ENCODE assay signal across 9 cellular contexts in genomic region chr2:3738454-3738853, GRCh38.
DNase-seq lines count a peak whose midpoint lies in the region; ATAC-seq and TF ChIP-seq lines count a peak whose summit lies in the region.
"Had no signal": no experiment of that assay in that cellular context is flagged by ENCODE, and none has a peak within 500 bp of the region (broad histone marks: within the 10 kb centered on the region; RNA-seq: fewer than 3 reads in every experiment).

No MANE protein-coding gene starts in this region.

- in situ Hi-C loops in ACHN (cut with HindIII; ENCODE audit: low pct_ligation_motif_present, low pct_unique_long_range_greater_than_20kb, low sequenced_read_pairs) (no loop called here), GM13976 (cut with MboI; ENCODE audit: low sequenced_read_pairs, unreplicated experiment) (no loop called here)

- TF ChIP-seq CTCF in GM13976 (IDR thresholded peaks at IDR 0.05; ENCODE audit: borderline replicate concordance, control extremely low read depth, extremely low read depth, insufficient read depth, missing control alignments) (no peak), choroid plexus epithelial cell (conservative IDR thresholded peaks at IDR 0.05; ENCODE audit: low read depth, low read length) (peak; percentile 74)

- H3K4me3 ChIP-seq in choroid plexus epithelial cell (ENCODE audit: low read depth, low read length), result no peak overlapping the region

- peak; percentile 69 for DNase-seq in ACHN
- peak; percentile 51 for DNase-seq in GM13976 (ENCODE audit: low spot score)
- peak; percentile 13 for DNase-seq in NCI-H2081 treated with DMSO at 0.1 percent for 48 hours (lab: John Stamatoyannopoulos, UW)
- DNase-seq in choroid plexus epithelial cell (ENCODE audit: low read depth), result peak; percentile 74
- DNase-seq in AG08395 (ENCODE audit: low spot score), result no peak
- no peak for DNase-seq in Ammon's horn (ENCODE audit: low spot score)
- no peak for DNase-seq in activated gamma-delta T cell treated with Interleukin-2 at 50 U/mL for 16 hours
- DNase-seq: naive thymus-derived CD4-positive, alpha-beta T cell had no signal

- ATAC-seq in GM19455 (IDR thresholded peaks at IDR 0.05; ENCODE audit: unreplicated experiment), result no peak
- ATAC-seq: naive thymus-derived CD4-positive, alpha-beta T cell had no signal

Comparison
In these comparisons a context has a peak if more than half of its experiments do, and no peak if none do; other contexts are left out.
1. DNase-seq: peak in ACHN (single experiment), GM13976 (single experiment), NCI-H2081 treated with DMSO at 0.1 percent for 48 hours (single experiment) and choroid plexus epithelial cell (single experiment); none in AG08395 (single experiment), Ammon's horn (single experiment) and activated gamma-delta T cell treated with Interleukin-2 at 50 U/mL for 16 hours (single experiment).